Comparison of ENCODE assay signal across 8 cellular contexts in genomic region chr12:66087365-66087943, GRCh38. TPM values are rescaled to one million over a fixed set of nuclear protein-coding genes. Genes with fewer than 3 reads are reported as not detected.
DNase-seq lines count a peak whose midpoint lies in the region; ATAC-seq and TF ChIP-seq lines count a peak whose summit lies in the region.

No MANE protein-coding gene starts in this region.

- TF ChIP-seq RAD21 in SK-N-SH (IDR thresholded peaks at IDR 0.05; ENCODE audit: low read length), result peak; percentile 82

- H3K9ac ChIP-seq in Karpas-422 (ENCODE audit: low read length) (no peak overlapping the region), SK-N-SH (no peak overlapping the region)

- H3K36me3 ChIP-seq in Karpas-422 (ENCODE audit: insufficient read depth, low read length) (no peaks in the 10 kb centered on the region), SK-N-SH (replicated peaks in 1 of 2; ENCODE audit: control insufficient read depth in 1 of 2, insufficient read depth in 2 of 2, low read length in 1 of 2) (no peaks in the 10 kb centered on the region)

- no peaks in the 10 kb centered on the region for H4K20me1 ChIP-seq in Karpas-422 (ENCODE audit: insufficient read depth, low read depth, low read length)
- no peaks in the 10 kb centered on the region for H4K20me1 ChIP-seq in SK-N-SH (ENCODE audit: insufficient read depth)

- H3F3A ChIP-seq in SK-N-SH (replicated peaks; ENCODE audit: insufficient read depth), result peaks cover 14% of the 10 kb centered on the region

- TF ChIP-seq CTCF in SK-N-SH (IDR thresholded peaks at IDR 0.05) (peak; percentile 89), astrocyte of the spinal cord (IDR thresholded peaks at IDR 0.05; ENCODE audit: low read depth, low read length) (peak; percentile 79)

- POLR2A ChIA-PET in SK-N-SH (lab: Yijun Ruan, JAX), result no interaction called here

- H3K79me2 ChIP-seq in Karpas-422 (ENCODE audit: low read length) (no peaks in the 10 kb centered on the region), SK-N-SH (ENCODE audit: insufficient read depth) (no peaks in the 10 kb centered on the region; the same call in 1 of the 2 replicates)

- H3K4me3 ChIP-seq in Karpas-422 (ENCODE audit: low read length), result no peak overlapping the region
- H3K4me3 ChIP-seq in SK-N-SH (ENCODE audit: low read depth in 2 of 2, low read length in 1 of 2), result no peak overlapping the region; a peak in 1 of 4 replicates
- H3K4me3 ChIP-seq in astrocyte of the spinal cord (ENCODE audit: low read depth, low read length), result no peak overlapping the region

- no peak overlapping the region for H3K27ac ChIP-seq in Karpas-422 (ENCODE audit: low read length)
- H3K27ac ChIP-seq in SK-N-SH (ENCODE audit: low read depth in 2 of 2, low read length in 1 of 2), result peak overlapping the region; percentile 50 to 67; a peak in 2 of 4 replicates

- H3K4me1 ChIP-seq in Karpas-422 (ENCODE audit: low read length), result no peaks in the 10 kb centered on the region
- peaks cover 0 to 24% of the 10 kb centered on the region in 2 experiments; a peak in 3 of 4 replicates for H3K4me1 ChIP-seq in SK-N-SH (ENCODE audit: control insufficient read depth in 1 of 2, insufficient read depth in 2 of 2, low read depth in 1 of 2, low read length in 1 of 2)

- H3K9me3 ChIP-seq in Karpas-422 (ENCODE audit: low read length), result no peaks in the 10 kb centered on the region
- 0 out of 2 replicates have a peak, but pooled peaks cover 11% of the 10 kb centered on the region for H3K9me3 ChIP-seq in SK-N-SH

- 14% methylated on average over 10 of the region's 10 CpGs for WGBS in SK-N-SH (ENCODE audit: low lambda C conversion rate)

- in situ Hi-C loops in astrocyte of the spinal cord (cut with HindIII; ENCODE audit: low sequenced_read_pairs), result no loop called here

- H2AFZ ChIP-seq in Karpas-422 (ENCODE audit: low read length) (no peak overlapping the region), SK-N-SH (ENCODE audit: low read depth) (peak overlapping the region; percentile 32; the same call in 1 of the 2 replicates)

- no peaks in the 10 kb centered on the region for H3K9me2 ChIP-seq in Karpas-422 (replicated peaks; ENCODE audit: insufficient read depth, low read length)
- no peaks in the 10 kb centered on the region for H3K9me2 ChIP-seq in SK-N-SH

- no peak overlapping the region for H3K4me2 ChIP-seq in Karpas-422 (ENCODE audit: low read depth, low read length, poor library complexity, severe bottlenecking)
- peak overlapping the region; percentile 10; the same call in 1 of the 2 replicates for H3K4me2 ChIP-seq in SK-N-SH

- peak; percentile 75 for ATAC-seq in GM21367 (IDR thresholded peaks at IDR 0.05; ENCODE audit: unreplicated experiment)

- H3K27me3 ChIP-seq in Karpas-422 (ENCODE audit: low read length) (no peaks in the 10 kb centered on the region), SK-N-SH (ENCODE audit: insufficient read depth) (no peaks in the 10 kb centered on the region)

- DNase-seq in DMS153 treated with DMSO at 0.1 percent for 48 hours (lab: John Stamatoyannopoulos, UW; ENCODE audit: unreplicated experiment), result peak; percentile 21
- peak; percentile 80 for DNase-seq in Karpas-422
- peak; percentile 38 for DNase-seq in SK-N-SH
- DNase-seq in astrocyte of the spinal cord (ENCODE audit: low read depth, low spot score), result peak; percentile 79
- DNase-seq in iPS DF 4.7 (ENCODE audit: extremely low read depth, low spot score), result peak; percentile 68
- DNase-seq in smooth muscle cell of the brain vasculature (ENCODE audit: low read depth, low spot score), result peak; percentile 67
- no peak for DNase-seq in GM19240 (ENCODE audit: insufficient read length, low spot score)

- CTCF ChIA-PET in SK-N-SH (lab: Yijun Ruan, JAX), result interaction anchor here (0.6 to 2.1 kb wide), 14 partner anchors 11 to 1197 kb away, joined by 3 to 5 read pairs (median 4); no protein-coding TSS in a partner anchor

- TF ChIP-seq EP300 in SK-N-SH (IDR thresholded peaks at IDR 0.05; ENCODE audit: borderline replicate concordance in 1 of 2, low read depth in 1 of 2, low read length in 1 of 2), result no peak

TF ChIP-seq in SK-N-SH, 30 proteins besides CTCF, POLR2A, EP300 and RAD21 (continues in another document):
- TF ChIP-seq ZBTB33 (IDR thresholded peaks at IDR 0.05; ENCODE audit: borderline replicate concordance, low read depth) (no peak), GATA2 (CRISPR knock-in tag; IDR thresholded peaks at IDR 0.05) (no peak), FOXM1 (IDR thresholded peaks at IDR 0.05; ENCODE audit: low read depth) (no peak), EZH2phosphoT487 (IDR thresholded peaks at IDR 0.05; ENCODE audit: borderline replicate concordance, low read depth) (no peak), NRF1 (IDR thresholded peaks at IDR 0.05; ENCODE audit: low read depth, low read length) (no peak), MEF2A (IDR thresholded peaks at IDR 0.05; ENCODE audit: borderline replicate concordance, low read depth) (no peak), YY1 (IDR thresholded peaks at IDR 0.05; ENCODE audit: low read depth) (peak; percentile 25; the same call in 1 of the 2 replicates), ELF1 (IDR thresholded peaks at IDR 0.05) (no peak), MXI1 (IDR thresholded peaks at IDR 0.05; ENCODE audit: low read depth, low read length) (no peak), TAF1 (IDR thresholded peaks at IDR 0.05; ENCODE audit: borderline replicate concordance, low read depth, low read length) (no peak), JUND (IDR thresholded peaks at IDR 0.05) (no peak), SMC3 (IDR thresholded peaks at IDR 0.05; ENCODE audit: low read depth, low read length) (peak; percentile 65), POLR2AphosphoS5 (IDR thresholded peaks at IDR 0.05; ENCODE audit: low read depth, low read length) (no peak), RCOR1 (IDR thresholded peaks at IDR 0.05; ENCODE audit: low read length) (no peak), FOSL2 (IDR thresholded peaks at IDR 0.05; ENCODE audit: borderline replicate concordance, low read depth) (no peak), TCF12 (IDR thresholded peaks at IDR 0.05) (no peak), SIN3A (IDR thresholded peaks at IDR 0.05; ENCODE audit: borderline replicate concordance, low read depth, low read length) (no peak), GABPA (IDR thresholded peaks at IDR 0.05; ENCODE audit: low read depth) (no peak), FOXJ3 (CRISPR knock-in tag; IDR thresholded peaks at IDR 0.05) (no peak), PBX3 (IDR thresholded peaks at IDR 0.05) (no peak), RFX5 (IDR thresholded peaks at IDR 0.05; ENCODE audit: low read length) (no peak)
- TF ChIP-seq, protein P1, sequence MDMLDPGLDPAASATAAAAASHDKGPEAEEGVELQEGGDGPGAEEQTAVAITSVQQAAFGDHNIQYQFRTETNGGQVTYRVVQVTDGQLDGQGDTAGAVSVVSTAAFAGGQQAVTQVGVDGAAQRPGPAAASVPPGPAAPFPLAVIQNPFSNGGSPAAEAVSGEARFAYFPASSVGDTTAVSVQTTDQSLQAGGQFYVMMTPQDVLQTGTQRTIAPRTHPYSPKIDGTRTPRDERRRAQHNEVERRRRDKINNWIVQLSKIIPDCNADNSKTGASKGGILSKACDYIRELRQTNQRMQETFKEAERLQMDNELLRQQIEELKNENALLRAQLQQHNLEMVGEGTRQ (IDR thresholded peaks at IDR 0.05; ENCODE audit: borderline replicate concordance, low read depth, low read length), result no peak
- TF ChIP-seq, protein P2, sequence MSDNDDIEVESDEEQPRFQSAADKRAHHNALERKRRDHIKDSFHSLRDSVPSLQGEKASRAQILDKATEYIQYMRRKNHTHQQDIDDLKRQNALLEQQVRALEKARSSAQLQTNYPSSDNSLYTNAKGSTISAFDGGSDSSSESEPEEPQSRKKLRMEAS (IDR thresholded peaks at IDR 0.05; ENCODE audit: low read depth), result peak; percentile 5; the same call in 1 of the 2 replicates
- TF ChIP-seq, protein P3, sequence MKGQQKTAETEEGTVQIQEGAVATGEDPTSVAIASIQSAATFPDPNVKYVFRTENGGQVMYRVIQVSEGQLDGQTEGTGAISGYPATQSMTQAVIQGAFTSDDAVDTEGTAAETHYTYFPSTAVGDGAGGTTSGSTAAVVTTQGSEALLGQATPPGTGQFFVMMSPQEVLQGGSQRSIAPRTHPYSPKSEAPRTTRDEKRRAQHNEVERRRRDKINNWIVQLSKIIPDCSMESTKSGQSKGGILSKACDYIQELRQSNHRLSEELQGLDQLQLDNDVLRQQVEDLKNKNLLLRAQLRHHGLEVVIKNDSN (IDR thresholded peaks at IDR 0.05; ENCODE audit: borderline replicate concordance, low read depth), result no peak

RNA-seq across cellular contexts. Expression of gene LLPH, which starts 43.1 kb away (rescaled TPM):
- 5.6 and 15.3 TPM in 2 replicates for total RNA-seq in Karpas-422 (2014; rRNA removed; shearing (Covaris generic); ENCODE audit: low replicate concordance)
- polyA plus RNA-seq in SK-N-SH (2012; rRNA removed), result 7.4 and 9.1 TPM in 2 replicates
- polyA plus RNA-seq in SK-N-SH (2012; cell fraction: cytosol; rRNA removed), result 16.7 and 33.6 TPM in 2 replicates
- 1.3 and 2.8 TPM in 2 replicates for polyA plus RNA-seq in SK-N-SH (2012; cell fraction: nucleus; rRNA removed)
